ENCODE assay signal across 2 cellular contexts in the genomic region with DNA sequence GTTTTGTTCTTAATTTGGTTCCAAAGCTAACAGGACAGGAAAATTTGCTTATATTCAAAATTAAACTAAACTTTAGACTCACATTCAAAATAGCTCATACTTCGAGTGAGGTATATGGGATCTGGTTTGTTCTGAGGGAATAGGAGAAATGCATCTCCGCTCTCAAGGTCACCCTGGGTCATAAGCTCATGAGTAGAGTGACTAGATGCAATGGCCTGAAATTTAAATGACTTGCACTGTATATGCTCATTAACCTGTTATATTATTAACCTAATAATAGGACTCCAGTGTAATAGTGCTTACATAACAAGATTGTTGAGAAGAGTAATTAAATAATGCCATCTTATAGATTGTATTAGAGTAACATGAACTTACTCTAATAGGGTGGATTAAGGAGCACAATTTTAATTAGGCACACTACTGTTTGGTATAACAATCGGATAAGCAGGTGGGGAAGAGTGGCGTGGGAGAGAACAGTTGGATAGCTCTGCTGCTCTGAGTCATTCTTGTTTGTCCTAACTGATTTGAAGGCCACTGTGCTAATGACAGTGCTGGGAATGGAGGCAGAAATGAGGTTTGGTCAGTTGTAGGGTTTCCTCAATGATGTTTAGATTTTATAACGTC.
TF ChIP-seq lines count a peak whose summit lies in the region.

No MANE protein-coding gene starts in this region.

TF ChIP-seq in GM12878, 131 proteins besides CTCF, POLR2A, EP300 and RAD21:
- TF ChIP-seq ZZZ3 (IDR thresholded peaks at IDR 0.05; ENCODE audit: control insufficient read depth, insufficient read length, low read depth) (no peak), ESRRA (IDR thresholded peaks at IDR 0.05; ENCODE audit: low read length) (no peak), GATAD2B (conservative IDR thresholded peaks at IDR 0.05; ENCODE audit: low read depth) (no peak), SRF (IDR thresholded peaks at IDR 0.05; ENCODE audit: low read depth in 2 of 2, low read length in 2 of 2) (no peak), HDGF (IDR thresholded peaks at IDR 0.05) (no peak), IRF4 (IDR thresholded peaks at IDR 0.05; ENCODE audit: low read depth, low read length) (no peak), BMI1 (IDR thresholded peaks at IDR 0.05; ENCODE audit: borderline replicate concordance) (no peak), STAT3 (IDR thresholded peaks at IDR 0.05; ENCODE audit: low read depth, low read length) (no peak), MTA3 (IDR thresholded peaks at IDR 0.05; ENCODE audit: borderline replicate concordance, low read length) (no peak), ZNF217 (IDR thresholded peaks at IDR 0.05) (no peak), SMARCA5 (IDR thresholded peaks at IDR 0.05) (no peak), RFX5 (IDR thresholded peaks at IDR 0.05; ENCODE audit: low read depth, low read length) (no peak)
- TF ChIP-seq, protein P1, sequence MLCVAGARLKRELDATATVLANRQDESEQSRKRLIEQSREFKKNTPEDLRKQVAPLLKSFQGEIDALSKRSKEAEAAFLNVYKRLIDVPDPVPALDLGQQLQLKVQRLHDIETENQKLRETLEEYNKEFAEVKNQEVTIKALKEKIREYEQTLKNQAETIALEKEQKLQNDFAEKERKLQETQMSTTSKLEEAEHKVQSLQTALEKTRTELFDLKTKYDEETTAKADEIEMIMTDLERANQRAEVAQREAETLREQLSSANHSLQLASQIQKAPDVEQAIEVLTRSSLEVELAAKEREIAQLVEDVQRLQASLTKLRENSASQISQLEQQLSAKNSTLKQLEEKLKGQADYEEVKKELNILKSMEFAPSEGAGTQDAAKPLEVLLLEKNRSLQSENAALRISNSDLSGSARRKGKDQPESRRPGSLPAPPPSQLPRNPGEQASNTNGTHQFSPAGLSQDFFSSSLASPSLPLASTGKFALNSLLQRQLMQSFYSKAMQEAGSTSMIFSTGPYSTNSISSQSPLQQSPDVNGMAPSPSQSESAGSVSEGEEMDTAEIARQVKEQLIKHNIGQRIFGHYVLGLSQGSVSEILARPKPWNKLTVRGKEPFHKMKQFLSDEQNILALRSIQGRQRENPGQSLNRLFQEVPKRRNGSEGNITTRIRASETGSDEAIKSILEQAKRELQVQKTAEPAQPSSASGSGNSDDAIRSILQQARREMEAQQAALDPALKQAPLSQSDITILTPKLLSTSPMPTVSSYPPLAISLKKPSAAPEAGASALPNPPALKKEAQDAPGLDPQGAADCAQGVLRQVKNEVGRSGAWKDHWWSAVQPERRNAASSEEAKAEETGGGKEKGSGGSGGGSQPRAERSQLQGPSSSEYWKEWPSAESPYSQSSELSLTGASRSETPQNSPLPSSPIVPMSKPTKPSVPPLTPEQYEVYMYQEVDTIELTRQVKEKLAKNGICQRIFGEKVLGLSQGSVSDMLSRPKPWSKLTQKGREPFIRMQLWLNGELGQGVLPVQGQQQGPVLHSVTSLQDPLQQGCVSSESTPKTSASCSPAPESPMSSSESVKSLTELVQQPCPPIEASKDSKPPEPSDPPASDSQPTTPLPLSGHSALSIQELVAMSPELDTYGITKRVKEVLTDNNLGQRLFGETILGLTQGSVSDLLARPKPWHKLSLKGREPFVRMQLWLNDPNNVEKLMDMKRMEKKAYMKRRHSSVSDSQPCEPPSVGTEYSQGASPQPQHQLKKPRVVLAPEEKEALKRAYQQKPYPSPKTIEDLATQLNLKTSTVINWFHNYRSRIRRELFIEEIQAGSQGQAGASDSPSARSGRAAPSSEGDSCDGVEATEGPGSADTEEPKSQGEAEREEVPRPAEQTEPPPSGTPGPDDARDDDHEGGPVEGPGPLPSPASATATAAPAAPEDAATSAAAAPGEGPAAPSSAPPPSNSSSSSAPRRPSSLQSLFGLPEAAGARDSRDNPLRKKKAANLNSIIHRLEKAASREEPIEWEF (IDR thresholded peaks at IDR 0.05; ENCODE audit: insufficient replicate concordance, low read depth, low read length), result no peak
TF ChIP-seq in GM12878: peak in this region for 0.

TF ChIP-seq in HepG2, 621 proteins besides CTCF, POLR2A, EP300 and RAD21 (continues in another document):
- TF ChIP-seq KLF12 (CRISPR knock-in tag; IDR thresholded peaks at IDR 0.05; ENCODE audit: borderline replicate concordance), result no peak
- no peak for TF ChIP-seq PAWR (CRISPR knock-in tag; IDR thresholded peaks at IDR 0.05; ENCODE audit: borderline replicate concordance)
- TF ChIP-seq BRCA1 (CRISPR knock-in tag; IDR thresholded peaks at IDR 0.05), result no peak
- no peak for TF ChIP-seq ARNTL (CRISPR knock-in tag; IDR thresholded peaks at IDR 0.05)
- TF ChIP-seq CCAR2 (optimal IDR thresholded peaks at IDR 0.05; ENCODE audit: low read depth, low read length), result no peak
- TF ChIP-seq, protein P2, sequence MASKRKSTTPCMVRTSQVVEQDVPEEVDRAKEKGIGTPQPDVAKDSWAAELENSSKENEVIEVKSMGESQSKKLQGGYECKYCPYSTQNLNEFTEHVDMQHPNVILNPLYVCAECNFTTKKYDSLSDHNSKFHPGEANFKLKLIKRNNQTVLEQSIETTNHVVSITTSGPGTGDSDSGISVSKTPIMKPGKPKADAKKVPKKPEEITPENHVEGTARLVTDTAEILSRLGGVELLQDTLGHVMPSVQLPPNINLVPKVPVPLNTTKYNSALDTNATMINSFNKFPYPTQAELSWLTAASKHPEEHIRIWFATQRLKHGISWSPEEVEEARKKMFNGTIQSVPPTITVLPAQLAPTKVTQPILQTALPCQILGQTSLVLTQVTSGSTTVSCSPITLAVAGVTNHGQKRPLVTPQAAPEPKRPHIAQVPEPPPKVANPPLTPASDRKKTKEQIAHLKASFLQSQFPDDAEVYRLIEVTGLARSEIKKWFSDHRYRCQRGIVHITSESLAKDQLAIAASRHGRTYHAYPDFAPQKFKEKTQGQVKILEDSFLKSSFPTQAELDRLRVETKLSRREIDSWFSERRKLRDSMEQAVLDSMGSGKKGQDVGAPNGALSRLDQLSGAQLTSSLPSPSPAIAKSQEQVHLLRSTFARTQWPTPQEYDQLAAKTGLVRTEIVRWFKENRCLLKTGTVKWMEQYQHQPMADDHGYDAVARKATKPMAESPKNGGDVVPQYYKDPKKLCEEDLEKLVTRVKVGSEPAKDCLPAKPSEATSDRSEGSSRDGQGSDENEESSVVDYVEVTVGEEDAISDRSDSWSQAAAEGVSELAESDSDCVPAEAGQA (IDR thresholded peaks at IDR 0.05; ENCODE audit: low read depth), result no peak
- TF ChIP-seq, protein P2 (CRISPR knock-in tag; IDR thresholded peaks at IDR 0.05; ENCODE audit: borderline replicate concordance), result no peak
- TF ChIP-seq ZNF619 (CRISPR knock-in tag; IDR thresholded peaks at IDR 0.05), result no peak
- no peak for TF ChIP-seq THAP8 (CRISPR knock-in tag; IDR thresholded peaks at IDR 0.05; ENCODE audit: borderline replicate concordance)
- no peak for TF ChIP-seq TBX3 (IDR thresholded peaks at IDR 0.05; ENCODE audit: borderline replicate concordance)
- TF ChIP-seq FOSL2 (CRISPR knock-in tag; IDR thresholded peaks at IDR 0.05), result peak; percentile 88
- TF ChIP-seq ZNF207 (IDR thresholded peaks at IDR 0.05; ENCODE audit: borderline replicate concordance), result no peak
- TF ChIP-seq, protein P3, sequence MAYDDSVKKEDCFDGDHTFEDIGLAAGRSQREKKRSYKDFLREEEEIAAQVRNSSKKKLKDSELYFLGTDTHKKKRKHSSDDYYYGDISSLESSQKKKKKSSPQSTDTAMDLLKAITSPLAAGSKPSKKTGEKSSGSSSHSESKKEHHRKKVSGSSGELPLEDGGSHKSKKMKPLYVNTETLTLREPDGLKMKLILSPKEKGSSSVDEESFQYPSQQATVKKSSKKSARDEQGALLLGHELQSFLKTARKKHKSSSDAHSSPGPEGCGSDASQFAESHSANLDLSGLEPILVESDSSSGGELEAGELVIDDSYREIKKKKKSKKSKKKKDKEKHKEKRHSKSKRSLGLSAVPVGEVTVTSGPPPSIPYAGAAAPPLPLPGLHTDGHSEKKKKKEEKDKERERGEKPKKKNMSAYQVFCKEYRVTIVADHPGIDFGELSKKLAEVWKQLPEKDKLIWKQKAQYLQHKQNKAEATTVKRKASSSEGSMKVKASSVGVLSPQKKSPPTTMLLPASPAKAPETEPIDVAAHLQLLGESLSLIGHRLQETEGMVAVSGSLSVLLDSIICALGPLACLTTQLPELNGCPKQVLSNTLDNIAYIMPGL (CRISPR knock-in tag; IDR thresholded peaks at IDR 0.05; ENCODE audit: borderline replicate concordance in 1 of 2, low read depth in 1 of 2), result no peak
- no peak for TF ChIP-seq RCOR2 (CRISPR knock-in tag; IDR thresholded peaks at IDR 0.05)
- TF ChIP-seq SAP130 (CRISPR knock-in tag; IDR thresholded peaks at IDR 0.05; ENCODE audit: low read depth), result peak; percentile 42
- TF ChIP-seq E2F5 (CRISPR knock-in tag; conservative IDR thresholded peaks at IDR 0.05), result no peak
- no peak for TF ChIP-seq ZSCAN12 (CRISPR knock-in tag; IDR thresholded peaks at IDR 0.05)
- TF ChIP-seq TIGD3 (CRISPR knock-in tag; IDR thresholded peaks at IDR 0.05; ENCODE audit: borderline replicate concordance), result no peak
- TF ChIP-seq PLRG1 (conservative IDR thresholded peaks at IDR 0.05), result no peak
- TF ChIP-seq FOXJ3 (CRISPR knock-in tag; IDR thresholded peaks at IDR 0.05; ENCODE audit: borderline replicate concordance), result no peak
- TF ChIP-seq ADNP (CRISPR knock-in tag; IDR thresholded peaks at IDR 0.05), result no peak
- TF ChIP-seq ZNF335 (CRISPR knock-in tag; IDR thresholded peaks at IDR 0.05), result no peak
- no peak for TF ChIP-seq STAT5B (CRISPR knock-in tag; IDR thresholded peaks at IDR 0.05)
- TF ChIP-seq, protein P4, sequence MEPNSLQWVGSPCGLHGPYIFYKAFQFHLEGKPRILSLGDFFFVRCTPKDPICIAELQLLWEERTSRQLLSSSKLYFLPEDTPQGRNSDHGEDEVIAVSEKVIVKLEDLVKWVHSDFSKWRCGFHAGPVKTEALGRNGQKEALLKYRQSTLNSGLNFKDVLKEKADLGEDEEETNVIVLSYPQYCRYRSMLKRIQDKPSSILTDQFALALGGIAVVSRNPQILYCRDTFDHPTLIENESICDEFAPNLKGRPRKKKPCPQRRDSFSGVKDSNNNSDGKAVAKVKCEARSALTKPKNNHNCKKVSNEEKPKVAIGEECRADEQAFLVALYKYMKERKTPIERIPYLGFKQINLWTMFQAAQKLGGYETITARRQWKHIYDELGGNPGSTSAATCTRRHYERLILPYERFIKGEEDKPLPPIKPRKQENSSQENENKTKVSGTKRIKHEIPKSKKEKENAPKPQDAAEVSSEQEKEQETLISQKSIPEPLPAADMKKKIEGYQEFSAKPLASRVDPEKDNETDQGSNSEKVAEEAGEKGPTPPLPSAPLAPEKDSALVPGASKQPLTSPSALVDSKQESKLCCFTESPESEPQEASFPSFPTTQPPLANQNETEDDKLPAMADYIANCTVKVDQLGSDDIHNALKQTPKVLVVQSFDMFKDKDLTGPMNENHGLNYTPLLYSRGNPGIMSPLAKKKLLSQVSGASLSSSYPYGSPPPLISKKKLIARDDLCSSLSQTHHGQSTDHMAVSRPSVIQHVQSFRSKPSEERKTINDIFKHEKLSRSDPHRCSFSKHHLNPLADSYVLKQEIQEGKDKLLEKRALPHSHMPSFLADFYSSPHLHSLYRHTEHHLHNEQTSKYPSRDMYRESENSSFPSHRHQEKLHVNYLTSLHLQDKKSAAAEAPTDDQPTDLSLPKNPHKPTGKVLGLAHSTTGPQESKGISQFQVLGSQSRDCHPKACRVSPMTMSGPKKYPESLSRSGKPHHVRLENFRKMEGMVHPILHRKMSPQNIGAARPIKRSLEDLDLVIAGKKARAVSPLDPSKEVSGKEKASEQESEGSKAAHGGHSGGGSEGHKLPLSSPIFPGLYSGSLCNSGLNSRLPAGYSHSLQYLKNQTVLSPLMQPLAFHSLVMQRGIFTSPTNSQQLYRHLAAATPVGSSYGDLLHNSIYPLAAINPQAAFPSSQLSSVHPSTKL (CRISPR knock-in tag; IDR thresholded peaks at IDR 0.05), result peak; percentile 20; the same call in 1 of the 2 replicates
